In the genomic region with DNA sequence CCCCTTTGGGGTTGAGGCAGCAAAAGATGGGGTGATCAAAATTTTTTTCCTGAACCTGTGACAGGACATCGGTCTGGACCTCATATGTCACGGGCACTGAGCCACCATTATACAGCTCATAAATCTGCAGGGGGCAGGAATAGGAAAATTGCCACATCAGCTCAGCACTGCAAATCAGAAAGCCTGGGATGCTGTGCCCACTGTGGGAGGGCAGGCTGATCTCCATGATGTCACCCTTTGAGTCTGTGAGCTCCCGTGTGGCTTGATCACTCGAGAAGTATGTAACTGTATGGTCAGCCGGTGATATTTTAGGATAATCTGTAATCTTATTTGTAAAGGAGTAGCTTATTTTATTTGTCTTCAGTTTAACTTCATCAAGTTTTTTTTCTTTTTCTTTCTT, we compare ENCODE assay signal across 29 cellular contexts. TPM values are rescaled to one million over a fixed set of nuclear protein-coding genes. Genes with fewer than 3 reads are reported as not detected.
"Had no signal": no experiment of that assay in that cellular context is flagged by ENCODE, and none has a peak within 500 bp of the region (broad histone marks: within the 10 kb centered on the region; RNA-seq: fewer than 3 reads in every experiment).

No MANE protein-coding gene starts in this region.

- H2AFZ ChIP-seq: parathyroid adenoma had no signal

- H3K27ac ChIP-seq: ovary, parathyroid adenoma, psoas muscle, right lobe of liver, sigmoid colon, skin epidermis, spleen, suprapubic skin, testis, tibial artery, transverse colon, upper lobe of right lung, uterus had no signal

- H3K79me2 ChIP-seq: parathyroid adenoma had no signal

- ATAC-seq: psoas muscle had no signal

- H3K9me3 Mint-ChIP-seq: natural killer cell; nephron progenitor cell; neural crest cell; stimulated activated memory B cell treated with anti-CD40 and anti-IgM and Interleukin-4, amounts not matched to agents 10 μg/mL and 1 μg/mL and 100 μg/mL, for 72 hours; stimulated activated naive CD8-positive, alpha-beta T cell treated with anti-CD3 and anti-CD28 coated beads, Interleukin-15, amount 100 ng/mL, for 72 hours; type B pancreatic cell had no signal

- H3K4me1 ChIP-seq: parathyroid adenoma, psoas muscle, right lobe of liver, sigmoid colon, spleen, suprapubic skin, testis, tibial artery, transverse colon, upper lobe of right lung, uterus had no signal

- H3K36me3 ChIP-seq: ovary, right lobe of liver, sigmoid colon, spleen, suprapubic skin, tibial artery, transverse colon, upper lobe of right lung, uterus had no signal

- H3K9ac ChIP-seq: parathyroid adenoma had no signal

- H3K27me3 ChIP-seq: ovary, right lobe of liver, testis, uterus had no signal

- DNase-seq: naive thymus-derived CD4-positive, alpha-beta T cell; natural killer cell; nephron progenitor cell; ovary; psoas muscle; right cardiac atrium; right lobe of liver; sigmoid colon; spleen; stimulated activated CD4-positive, alpha-beta T cell treated with anti-CD3 and anti-CD28 coated beads, Interleukin-4, amount 100 ng/mL, for 1 hour; stimulated activated CD4-positive, alpha-beta T cell treated with anti-CD3 and anti-CD28 coated beads, Interleukin-4, amount 100 ng/mL, for 4 hours; stimulated activated naive CD8-positive, alpha-beta T cell treated with anti-CD3 and anti-CD28 coated beads, Interleukin-15, amount 100 ng/mL, for 72 hours; substantia nigra; testis; tibial artery; upper lobe of right lung; uterus had no signal

- H3K4me1 Mint-ChIP-seq: naive thymus-derived CD4-positive, alpha-beta T cell; natural killer cell; nephron progenitor cell; neural crest cell; stimulated activated memory B cell treated with anti-CD40 and anti-IgM and Interleukin-4, amounts not matched to agents 10 μg/mL and 1 μg/mL and 100 μg/mL, for 72 hours; stimulated activated naive CD8-positive, alpha-beta T cell treated with anti-CD3 and anti-CD28 coated beads, Interleukin-15, amount 100 ng/mL, for 72 hours had no signal

- H3K27ac Mint-ChIP-seq: naive thymus-derived CD4-positive, alpha-beta T cell; natural killer cell; nephron progenitor cell; progenitor cell of endocrine pancreas; stimulated activated memory B cell treated with anti-CD40 and anti-IgM and Interleukin-4, amounts not matched to agents 10 μg/mL and 1 μg/mL and 100 μg/mL, for 72 hours; stimulated activated naive CD8-positive, alpha-beta T cell treated with anti-CD3 and anti-CD28 coated beads, Interleukin-15, amount 100 ng/mL, for 72 hours; type B pancreatic cell had no signal

- H3K36me3 Mint-ChIP-seq: naive thymus-derived CD4-positive, alpha-beta T cell; natural killer cell; stimulated activated memory B cell treated with anti-CD40 and anti-IgM and Interleukin-4, amounts not matched to agents 10 μg/mL and 1 μg/mL and 100 μg/mL, for 72 hours; type B pancreatic cell had no signal

- H3K4me3 ChIP-seq: ovary, psoas muscle, right lobe of liver, sigmoid colon, skin epidermis, smooth muscle cell, spleen, suprapubic skin, testis, tibial artery, transverse colon, upper lobe of right lung, uterus had no signal

- H3K9me3 ChIP-seq: ovary, psoas muscle, right lobe of liver, sigmoid colon, suprapubic skin, testis, tibial artery, transverse colon, upper lobe of right lung, uterus had no signal

- H3K4me3 Mint-ChIP-seq: naive thymus-derived CD4-positive, alpha-beta T cell; natural killer cell; nephron progenitor cell; neural crest cell; stimulated activated memory B cell treated with anti-CD40 and anti-IgM and Interleukin-4, amounts not matched to agents 10 μg/mL and 1 μg/mL and 100 μg/mL, for 72 hours; stimulated activated naive CD8-positive, alpha-beta T cell treated with anti-CD3 and anti-CD28 coated beads, Interleukin-15, amount 100 ng/mL, for 72 hours; type B pancreatic cell had no signal

- H3K4me2 ChIP-seq: smooth muscle cell had no signal

RNA-seq across cellular contexts. Expression of a gene that starts 17.7 kb away (rescaled TPM):
- total RNA-seq: naive thymus-derived CD4-positive, alpha-beta T cell; natural killer cell; neural crest cell; omental fat pad; ovary; psoas muscle; renal cortical epithelial cell; right cardiac atrium; right lobe of liver; sigmoid colon; smooth muscle cell; spleen; suprapubic skin; upper lobe of right lung; urinary bladder; uterus had no signal
- polyA plus RNA-seq: naive thymus-derived CD4-positive, alpha-beta T cell; ovary; right cardiac atrium; smooth muscle cell; spleen; urinary bladder had no signal

RNA-seq across cellular contexts. Expression of a gene that starts 25.9 kb away (rescaled TPM):
- total RNA-seq: naive thymus-derived CD4-positive, alpha-beta T cell; natural killer cell; neural crest cell; omental fat pad; psoas muscle; renal cortical epithelial cell; right cardiac atrium; right lobe of liver; smooth muscle cell; spleen; suprapubic skin; testis; upper lobe of right lung; urinary bladder; uterus had no signal
- polyA plus RNA-seq: naive thymus-derived CD4-positive, alpha-beta T cell; ovary; psoas muscle; right cardiac atrium; smooth muscle cell; spleen; urinary bladder had no signal

RNA-seq across cellular contexts. Expression of a gene that starts 30.4 kb away (rescaled TPM):
- total RNA-seq: naive thymus-derived CD4-positive, alpha-beta T cell; natural killer cell; psoas muscle; right cardiac atrium; right lobe of liver; sigmoid colon; smooth muscle cell; suprapubic skin; upper lobe of right lung; urinary bladder had no signal
- polyA plus RNA-seq: naive thymus-derived CD4-positive, alpha-beta T cell; psoas muscle; right cardiac atrium; smooth muscle cell; spleen; urinary bladder had no signal

RNA-seq across cellular contexts. Expression of a gene that starts 49.8 kb away (rescaled TPM):
- total RNA-seq: natural killer cell, psoas muscle, right cardiac atrium, sigmoid colon, spleen, urinary bladder had no signal
- polyA plus RNA-seq: naive thymus-derived CD4-positive, alpha-beta T cell; smooth muscle cell had no signal

RNA-seq across cellular contexts. Expression of a gene that starts 51.4 kb away (rescaled TPM):
- total RNA-seq: naive thymus-derived CD4-positive, alpha-beta T cell; natural killer cell; omental fat pad; ovary; psoas muscle; right cardiac atrium; right lobe of liver; smooth muscle cell; spleen; suprapubic skin; upper lobe of right lung; uterus had no signal
- polyA plus RNA-seq: naive thymus-derived CD4-positive, alpha-beta T cell; ovary; spleen had no signal
